ENCODE assay signal across 8 cellular contexts in the genomic region with DNA sequence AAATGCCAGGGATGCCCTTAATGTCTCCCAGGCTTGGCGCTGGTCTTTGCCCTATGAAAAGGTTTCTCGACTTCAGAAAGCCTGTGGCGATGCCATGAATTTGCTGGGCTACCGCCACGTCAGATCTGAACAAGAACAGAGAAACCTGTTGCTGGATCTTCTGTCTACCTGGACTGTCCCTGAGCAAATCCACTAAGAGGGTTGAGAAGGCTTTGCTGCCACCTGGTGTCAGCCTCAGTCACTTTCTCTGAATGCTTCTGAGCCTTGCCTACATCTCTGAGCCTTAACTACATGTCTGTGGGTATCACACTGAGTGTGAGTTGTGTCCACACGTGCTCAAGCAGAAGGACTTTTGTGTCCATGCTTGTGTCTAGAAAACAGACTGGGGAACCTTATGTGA. TPM values are rescaled to one million over a fixed set of nuclear protein-coding genes. Genes with fewer than 3 reads are reported as not detected.
DNase-seq lines count a peak whose midpoint lies in the region; ATAC-seq, FAIRE-seq and TF ChIP-seq lines count a peak whose summit lies in the region.

No MANE protein-coding gene starts in this region.

- H3K27me3 Mint-ChIP-seq in mesothelial cell of epicardium (ENCODE audit: low read depth): peaks cover 29% of the 10 kb centered on the region

- peak; percentile 88 for FAIRE-seq in GM18507 (lab: Jason Lieb, UNC)

- DNase-seq in Ammon's horn (ENCODE audit: low spot score): peak; percentile 61
- DNase-seq in GM18507 (ENCODE audit: extremely low spot score, insufficient read length, low read depth): peak; percentile 36
- peak; percentile 60 for DNase-seq in HuH-7 (ENCODE audit: low spot score)
- peak; percentile 25 for DNase-seq in SK-N-DZ (ENCODE audit: low spot score)
- DNase-seq in cerebellar cortex (ENCODE audit: low spot score): peak; percentile 37
- no peak for DNase-seq in mesothelial cell of epicardium (ENCODE audit: low spot score in 2 of 2, unreplicated experiment in 2 of 2)

- no peak overlapping the region for H3K27ac Mint-ChIP-seq in mesothelial cell of epicardium

- peak; percentile 37 for TF ChIP-seq CTCF in mesothelial cell of epicardium (IDR thresholded peaks at IDR 0.05; ENCODE audit: unreplicated experiment)

- ATAC-seq in HG02623 (IDR thresholded peaks at IDR 0.05; ENCODE audit: unreplicated experiment) (no peak), GM18870 (IDR thresholded peaks at IDR 0.05; ENCODE audit: unreplicated experiment) (no peak)

- no peaks in the 10 kb centered on the region for H3K9me3 Mint-ChIP-seq in mesothelial cell of epicardium

- no peaks in the 10 kb centered on the region for H3K4me1 Mint-ChIP-seq in mesothelial cell of epicardium

- H3K4me3 Mint-ChIP-seq in mesothelial cell of epicardium: no peak overlapping the region

- H3K36me3 Mint-ChIP-seq in mesothelial cell of epicardium: no peaks in the 10 kb centered on the region

RNA-seq across cellular contexts. Expression of a gene that starts 11.4 kb away (rescaled TPM):
- polyA plus RNA-seq in SK-N-DZ (2014; cell fraction: cytosol; rRNA removed): not detected in 2 replicates
- polyA plus RNA-seq in SK-N-DZ (2014; cell fraction: nucleus; rRNA removed): not detected in 2 replicates
- not detected in 3 replicates for total RNA-seq in mesothelial cell of epicardium

RNA-seq across cellular contexts. Expression of a gene that starts 39.2 kb away (rescaled TPM):
- polyA plus RNA-seq in SK-N-DZ (2014; cell fraction: cytosol; rRNA removed): not detected in 2 replicates
- not detected in 2 replicates for polyA plus RNA-seq in SK-N-DZ (2014; cell fraction: nucleus; rRNA removed)
- 0.07 TPM in 1 of 3 replicates, not detected in the others for total RNA-seq in mesothelial cell of epicardium

RNA-seq across cellular contexts. Expression of a gene that starts 48.5 kb away (rescaled TPM):
- polyA plus RNA-seq in SK-N-DZ (2014; cell fraction: cytosol; rRNA removed): 4.0 and 5.3 TPM in 2 replicates
- polyA plus RNA-seq in SK-N-DZ (2014; cell fraction: nucleus; rRNA removed): 4.0 and 5.2 TPM in 2 replicates
- total RNA-seq in mesothelial cell of epicardium: 7.2 to 8.4 TPM (median 7.3 TPM) in 3 replicates

Comparison
In these comparisons a context has a peak if more than half of its experiments do, and no peak if none do; other contexts are left out.
1. DNase-seq: peak in Ammon's horn (single experiment), GM18507 (single experiment), HuH-7 (single experiment), SK-N-DZ (single experiment) and cerebellar cortex (single experiment); none in mesothelial cell of epicardium (0 of 2).